Comparison of ENCODE assay signal across 24 cellular contexts in genomic region chr7:134806197-134806596, GRCh38.
"Had no signal": no experiment of that assay in that cellular context is flagged by ENCODE, and none has a peak within 500 bp of the region (broad histone marks: within the 10 kb centered on the region; RNA-seq: fewer than 3 reads in every experiment).

No MANE protein-coding gene starts in this region.

- DNase-seq: activated B cell treated with CpG ODN at 0.5 μM for 24 hours; activated CD4-positive, alpha-beta T cell treated with anti-CD3 and anti-CD28 coated beads for 4 hours; activated CD4-positive, alpha-beta T cell treated with anti-CD3 and anti-CD28 coated beads, Interleukin-2, amount 50 U/mL, for 48 hours; activated naive CD4-positive, alpha-beta T cell treated with Interleukin-2 at 50 U/mL for 16 hours; activated naive CD8-positive, alpha-beta T cell treated with anti-CD3 and anti-CD28 coated beads for 36 hours; activated T-cell treated with anti-CD3 and anti-CD28 coated beads, Interleukin-2, amount 50 U/mL, for 48 hours; amniotic stem cell; dermis blood vessel endothelial cell; effector memory CD4-positive, alpha-beta T cell; gastrocnemius medialis; head of caudate nucleus; hypothalamus; mucosa of descending colon; nephron progenitor cell; nucleus accumbens; posterior cingulate gyrus; right lobe of liver; stimulated activated CD4-positive, alpha-beta T cell treated with anti-CD3 and anti-CD28 coated beads, Interleukin-2, amount 100 ng/mL, for 48 hours; stimulated activated CD8-positive, alpha-beta memory T cell treated with anti-CD3 and anti-CD28 coated beads, Interleukin-4, amount 100 ng/mL, for 48 hours; stimulated activated naive CD4-positive, alpha-beta T cell treated with Interleukin-2 at 50 U/mL for 16 hours; T-helper 9 cell; thyroid gland had no signal

- H3K9me3 ChIP-seq: gastrocnemius medialis, mucosa of descending colon, right lobe of liver, thyroid gland had no signal

- FAIRE-seq: endothelial cell of umbilical vein had no signal

- H3K27me3 ChIP-seq: gastrocnemius medialis, right lobe of liver, thyroid gland had no signal

- H3K4me1 ChIP-seq: gastrocnemius medialis, right lobe of liver had no signal

- H3K36me3 ChIP-seq: gastrocnemius medialis, right lobe of liver, thyroid gland had no signal

- H3K4me3 ChIP-seq: gastrocnemius medialis, mucosa of descending colon, right lobe of liver, thyroid gland had no signal

- H3K27ac ChIP-seq: right lobe of liver, thyroid gland had no signal

- ATAC-seq: esophagus mucosa, gastrocnemius medialis, mucosa of descending colon, right lobe of liver had no signal
